Comparison of ENCODE assay signal across 9 cellular contexts in genomic region chr5:54895816-54896341, GRCh38.
A peak's percentile ranks its signal among the peaks of the same experiment; 100 is the strongest.
DNase-seq lines count a peak whose midpoint lies in the region; ATAC-seq, FAIRE-seq and TF ChIP-seq lines count a peak whose summit lies in the region.
"Had no signal": no experiment of that assay in that cellular context is flagged by ENCODE, and none has a peak within 500 bp of the region (broad histone marks: within the 10 kb centered on the region; RNA-seq: fewer than 3 reads in every experiment).

No MANE protein-coding gene starts in this region.

- no peak overlapping the region for H3K27ac Mint-ChIP-seq in activated T-cell treated with anti-CD3 and anti-CD28 coated beads, Interleukin-2, amount 50 U/mL, for 24 hours

- FAIRE-seq in K562 (lab: Jason Lieb, UNC), result peak; percentile 35
- FAIRE-seq: colon had no signal

- DNase-seq in Right ventricle myocardium superior, result no peak
- DNase-seq in right cardiac atrium, result no peak
- peak; percentile 34 for DNase-seq in NCI-H2029 (lab: John Stamatoyannopoulos, UW)
- DNase-seq in K562 (ENCODE audit: extremely low read depth in 1 of 4, low spot score in 3 of 4), result peak in 1 of 4 experiments; percentile 47
- DNase-seq in kidney tubule cell (ENCODE audit: low spot score), result peak; percentile 77
- no peak for DNase-seq in activated T-cell treated with anti-CD3 and anti-CD28 coated beads, Interleukin-2, amount 50 U/mL, for 24 hours

- H3K27me3 ChIP-seq in right cardiac atrium (ENCODE audit: control insufficient read depth, insufficient read depth) (no peaks in the 10 kb centered on the region), K562 (ENCODE audit: control insufficient read depth in 2 of 2, insufficient read depth in 2 of 2, low read length in 2 of 2) (peaks cover 0 to 4% of the 10 kb centered on the region in 2 experiments; a peak in 2 of 5 replicates)

- H3K27ac ChIP-seq in right cardiac atrium (ENCODE audit: low read length) (no peak overlapping the region), K562 (ENCODE audit: extremely low read depth, low read depth, low read length) (no peak overlapping the region)

- BruUV-seq in K562 (replicated peaks; lab: Mats Ljungman, UMichigan), result no TSS peak

- H3K9me3 ChIP-seq in right cardiac atrium (ENCODE audit: control insufficient read depth, low read length), result no peaks in the 10 kb centered on the region
- H3K9me3 ChIP-seq in K562 (replicated peaks; ENCODE audit: control insufficient read depth, insufficient read depth, low read depth, low read length), result no peaks in the 10 kb centered on the region

- no peak overlapping the region for H3K4me3 ChIP-seq in right cardiac atrium (ENCODE audit: low read length)
- no peak overlapping the region for H3K4me3 ChIP-seq in K562

- H3K9me1 ChIP-seq in K562 (ENCODE audit: control insufficient read depth, insufficient read depth, low read length), result no peaks in the 10 kb centered on the region

- no peaks in the 10 kb centered on the region for H3K79me2 ChIP-seq in K562 (ENCODE audit: control insufficient read depth, insufficient read depth, low read length)

- TF ChIP-seq POLR2A in K562 (conservative IDR thresholded peaks at IDR 0.05), result no peak

- H3K4me1 Mint-ChIP-seq in activated T-cell treated with anti-CD3 and anti-CD28 coated beads, Interleukin-2, amount 50 U/mL, for 24 hours (ENCODE audit: low read depth), result peaks cover 11% of the 10 kb centered on the region

- in situ Hi-C loops in K562 (cut with MboI), result loop anchor here (25.0 kb wide), 1 partner anchor 1459 kb away; no protein-coding TSS in a partner anchor

- no peaks in the 10 kb centered on the region for H3K9me3 Mint-ChIP-seq in activated T-cell treated with anti-CD3 and anti-CD28 coated beads, Interleukin-2, amount 50 U/mL, for 24 hours

- ATAC-seq in Right ventricle myocardium superior (ENCODE audit: poor library complexity) (peak; percentile 81), right cardiac atrium (no peak), K562 (peak; percentile 70; the same call in 2 of the 3 replicates), GM18861 (IDR thresholded peaks at IDR 0.05; ENCODE audit: unreplicated experiment) (no peak), HG03135 (IDR thresholded peaks at IDR 0.05; ENCODE audit: unreplicated experiment) (no peak)

- no peak overlapping the region for H3K4me3 Mint-ChIP-seq in activated T-cell treated with anti-CD3 and anti-CD28 coated beads, Interleukin-2, amount 50 U/mL, for 24 hours

- H2AFZ ChIP-seq in K562 (ENCODE audit: low read depth, low read length), result no peak overlapping the region

- H3K36me3 ChIP-seq in K562 (ENCODE audit: control insufficient read depth, insufficient read depth, low read length), result no peaks in the 10 kb centered on the region

- H4K20me1 ChIP-seq in K562 (replicated peaks; ENCODE audit: control insufficient read depth, insufficient read depth, low read length), result no peaks in the 10 kb centered on the region

- TF ChIP-seq CTCF in K562 (IDR thresholded peaks at IDR 0.05 in 2 of 3, conservative IDR thresholded peaks at IDR 0.05 in 1 of 3; ENCODE audit: insufficient read depth in 2 of 3, low read depth in 1 of 3, low read length in 3 of 3), result peak; percentile 25 to 58 (median 40); a peak in 3 of 6 replicates

- no peak for TF ChIP-seq EP300 in K562 (IDR thresholded peaks at IDR 0.05; ENCODE audit: low read length)

- CTCF ChIA-PET in K562 (lab: Yijun Ruan, JAX; ENCODE audit: low intra/inter-chr PET ratio), result interaction anchor here (0.6 to 2.0 kb wide), 2 partner anchors 11 to 378 kb away, joined by 3 to 13 read pairs; partner anchors contain the start of gene SNX18

- 34% methylated on average over 6 of the region's 6 CpGs for WGBS in right cardiac atrium
- WGBS in K562 (ENCODE audit: insufficient coverage, low coverage, missing lambda C conversion rate), result 4% methylated on average over 6 of the region's 6 CpGs

- H3K36me3 Mint-ChIP-seq in activated T-cell treated with anti-CD3 and anti-CD28 coated beads, Interleukin-2, amount 50 U/mL, for 24 hours (ENCODE audit: low read depth), result no peaks in the 10 kb centered on the region

- TF ChIP-seq RAD21 in K562 (CRISPR knock-in tag; conservative IDR thresholded peaks at IDR 0.05 in 1 of 2, IDR thresholded peaks at IDR 0.05 in 1 of 2), result peak; percentile 44 to 68; a peak in 3 of 4 replicates

- intact Hi-C loops in Right ventricle myocardium superior (cut with DNase I) (no loop called here), right cardiac atrium (cut with DNase I) (no loop called here), K562 (cut with micrococcal nuclease) (no loop called here)

- POLR2A ChIA-PET in K562 (lab: Yijun Ruan, JAX), result interaction anchor here (0.6 kb wide), 1 partner anchor 10 kb away, joined by 3 read pairs; no protein-coding TSS in a partner anchor

- H3K4me1 ChIP-seq in right cardiac atrium (ENCODE audit: control insufficient read depth, insufficient read depth, low read length) (no peaks in the 10 kb centered on the region), K562 (replicated peaks in 1 of 2; ENCODE audit: control insufficient read depth in 2 of 2, insufficient read depth in 2 of 2, low read length in 2 of 2) (no peaks in the 10 kb centered on the region)

- H3K27me3 Mint-ChIP-seq in activated T-cell treated with anti-CD3 and anti-CD28 coated beads, Interleukin-2, amount 50 U/mL, for 24 hours, result peaks cover 74% of the 10 kb centered on the region

- no peak overlapping the region for H3K4me2 ChIP-seq in K562 (ENCODE audit: insufficient read depth, low read length)

- no peak overlapping the region for H3K9ac ChIP-seq in K562 (ENCODE audit: insufficient read depth in 1 of 2, low read depth in 2 of 2, low read length in 2 of 2)

TF ChIP-seq in K562, 482 proteins besides CTCF, POLR2A, EP300 and RAD21:
- TF ChIP-seq STAG1 (CRISPR knock-in tag; IDR thresholded peaks at IDR 0.05; ENCODE audit: borderline replicate concordance) (peak; percentile 42; the same call in 1 of the 2 replicates), SMC3 (conservative IDR thresholded peaks at IDR 0.05; ENCODE audit: insufficient read depth, low read depth, low read length) (0 out of 2 replicates have a peak, but pooled peaks have one; percentile 21), ZNF24 (IDR thresholded peaks at IDR 0.05) (no peak)
TF ChIP-seq in K562: peak in this region for 2.

Comparison
In these comparisons a context has a peak if more than half of its experiments do, and no peak if none do; other contexts are left out.
1. ATAC-seq: peak in Right ventricle myocardium superior (single experiment) and K562 (single experiment); none in right cardiac atrium (0 of 2), GM18861 (single experiment) and HG03135 (single experiment).
2. DNase-seq: peak in NCI-H2029 (single experiment) and kidney tubule cell (single experiment); none in Right ventricle myocardium superior (single experiment), right cardiac atrium (0 of 3) and activated T-cell treated with anti-CD3 and anti-CD28 coated beads, Interleukin-2, amount 50 U/mL, for 24 hours (single experiment).